9 cellular contexts compared by ENCODE assay signal in the genomic region with DNA sequence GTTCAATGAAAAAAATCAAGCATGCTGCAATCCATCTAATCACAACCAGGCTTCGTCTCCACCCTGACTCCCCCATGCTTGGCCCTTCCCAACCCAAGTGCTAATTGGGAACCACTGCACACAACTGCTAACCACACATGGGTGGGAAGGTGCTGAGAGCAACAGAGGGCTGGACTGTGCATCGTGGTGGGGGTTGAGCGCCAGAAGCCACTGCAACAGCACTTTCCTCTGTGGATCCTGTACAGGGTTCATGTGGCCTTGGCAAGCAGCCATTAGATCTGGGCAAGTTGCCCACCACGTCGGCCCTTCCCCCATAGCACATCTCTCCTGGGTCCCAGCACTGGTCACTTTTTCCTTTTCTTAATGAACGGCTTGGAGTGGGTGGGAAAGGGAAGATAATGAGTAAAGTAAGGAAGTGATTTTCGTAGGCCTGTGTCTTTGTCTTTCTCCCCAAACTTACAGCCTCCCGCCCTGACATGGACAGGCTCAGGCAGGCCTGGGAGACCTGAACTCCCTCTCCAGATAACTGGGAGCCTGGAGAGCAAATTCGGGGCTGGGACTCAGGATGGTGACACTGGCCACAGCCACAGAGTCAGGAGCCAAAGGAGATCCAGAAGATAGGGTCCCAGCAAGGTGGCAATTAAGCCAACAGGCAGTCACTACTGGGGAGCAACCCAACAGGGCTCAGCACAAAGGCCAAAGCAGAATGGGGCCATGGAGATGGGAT. TPM values are rescaled to one million over a fixed set of nuclear protein-coding genes. Genes with fewer than 3 reads are reported as not detected.
A peak's percentile ranks its signal among the peaks of the same experiment; 100 is the strongest.
DNase-seq lines count a peak whose midpoint lies in the region; ATAC-seq and TF ChIP-seq lines count a peak whose summit lies in the region.
"Had no signal": no experiment of that assay in that cellular context is flagged by ENCODE, and none has a peak within 500 bp of the region (broad histone marks: within the 10 kb centered on the region; RNA-seq: fewer than 3 reads in every experiment).

No MANE protein-coding gene starts in this region.

- peak; percentile 74 for DNase-seq in GM03348 (ENCODE audit: low spot score)
- DNase-seq in OCI-M1 (lab: John Stamatoyannopoulos, UW): peak; percentile 77
- DNase-seq in fibroblast of pulmonary artery (ENCODE audit: low read depth): peak; percentile 69
- peak; percentile 83 for DNase-seq in sciatic nerve (ENCODE audit: low spot score)
- DNase-seq in tibial artery: no peak
- DNase-seq in activated CD4-positive, CD25-positive, alpha-beta regulatory T cell treated with anti-CD3 and anti-CD28 coated beads, Interleukin-2, amount 50 U/mL, for 72 hours: no peak
- DNase-seq: NCI-H524 treated with DMSO at 0.1 percent for 48 hours had no signal

- TF ChIP-seq CTCF in fibroblast of pulmonary artery (IDR thresholded peaks at IDR 0.05; ENCODE audit: low read length, missing control alignments): no peak
- no peak for TF ChIP-seq CTCF in tibial artery (IDR thresholded peaks at IDR 0.05)

- H3K27ac ChIP-seq in tibial artery: no peak overlapping the region

- H3K36me3 ChIP-seq in tibial artery: peaks cover 0 to 9% (median 4%) of the 10 kb centered on the region in 3 donors

- H3K9me3 ChIP-seq in tibial artery: no peaks in the 10 kb centered on the region

- intact Hi-C loops in sciatic nerve (cut with DNase I) (no loop called here), tibial artery (cut with DNase I; ENCODE audit: low total_unique reads) (no loop called here)

- ATAC-seq in sciatic nerve (peak; percentile 87), GM18520 (IDR thresholded peaks at IDR 0.05; ENCODE audit: unreplicated experiment) (no peak), GM19035 (IDR thresholded peaks at IDR 0.05; ENCODE audit: unreplicated experiment) (no peak)

- peaks cover 0 to 8% (median 0%) of the 10 kb centered on the region in 4 donors for H3K4me1 ChIP-seq in tibial artery

- no peaks in the 10 kb centered on the region for H3K27me3 ChIP-seq in tibial artery

- no peak overlapping the region for H3K4me3 ChIP-seq in fibroblast of pulmonary artery (replicated peaks; ENCODE audit: low read depth, low read length)
- no peak overlapping the region for H3K4me3 ChIP-seq in tibial artery

RNA-seq across cellular contexts. Expression of gene MRPS10, which starts 34.4 kb away (rescaled TPM):
- 23.0 TPM for total RNA-seq in sciatic nerve

RNA-seq across cellular contexts. Expression of gene GUCA1B, which starts 57.3 kb away (rescaled TPM):
- 5.3 TPM for total RNA-seq in sciatic nerve

Comparison
In these comparisons a context has a peak if more than half of its experiments do, and no peak if none do; other contexts are left out.
1. DNase-seq: peak in GM03348 (single experiment), OCI-M1 (single experiment), fibroblast of pulmonary artery (single experiment) and sciatic nerve (single experiment); none in tibial artery (0 of 2) and activated CD4-positive, CD25-positive, alpha-beta regulatory T cell treated with anti-CD3 and anti-CD28 coated beads, Interleukin-2, amount 50 U/mL, for 72 hours (single experiment).